ENCODE assay signal across 14 cellular contexts in the genomic region with DNA sequence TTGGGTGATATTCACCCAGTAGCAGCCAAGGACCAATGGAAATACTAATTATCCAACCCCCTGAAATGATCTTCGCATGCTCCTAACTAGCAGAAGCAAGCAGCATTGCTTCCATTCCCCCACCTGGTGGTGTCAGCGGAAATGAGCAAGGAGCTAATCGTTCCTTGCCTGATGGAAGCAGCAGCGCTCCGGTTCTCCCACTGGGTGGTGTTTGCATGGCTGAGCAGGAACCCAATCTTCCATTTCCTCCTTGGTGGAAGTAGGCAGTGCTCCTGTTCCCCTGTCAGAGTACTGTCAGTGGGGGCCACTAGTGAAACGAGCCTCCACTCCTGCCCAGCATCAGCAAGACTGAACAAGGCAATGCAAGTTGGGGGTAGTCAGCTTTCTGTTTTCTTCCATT.
DNase-seq lines count a peak whose midpoint lies in the region; ATAC-seq and TF ChIP-seq lines count a peak whose summit lies in the region.
"Had no signal": no experiment of that assay in that cellular context is flagged by ENCODE, and none has a peak within 500 bp of the region (broad histone marks: within the 10 kb centered on the region; RNA-seq: fewer than 3 reads in every experiment).

No MANE protein-coding gene starts in this region.

- H3K27ac Mint-ChIP-seq in MCF 10A (ENCODE audit: low read depth, unreplicated experiment): no peak overlapping the region
- no peak overlapping the region for H3K27ac Mint-ChIP-seq in type B pancreatic cell
- H3K27ac Mint-ChIP-seq: naive B cell; T-helper 2 cell treated with Interferon-gamma antibody and Interleukin-4, amounts not matched to agents 5 μg/mL and 100 μg/mL, for 36 hours had no signal

- H3K4me1 ChIP-seq in breast epithelium (no peaks in the 10 kb centered on the region), foreskin keratinocyte (no peaks in the 10 kb centered on the region)
- H3K4me1 ChIP-seq: BLaER1, heart left ventricle had no signal

- POLR2A ChIA-PET in MCF 10A (lab: Yijun Ruan, JAX): no interaction called here

- H3K27ac ChIP-seq in breast epithelium: no peak overlapping the region
- no peak overlapping the region for H3K27ac ChIP-seq in foreskin keratinocyte
- H3K27ac ChIP-seq: BLaER1, heart left ventricle had no signal

- H3K36me3 Mint-ChIP-seq in MCF 10A (ENCODE audit: insufficient read depth, unreplicated experiment) (no peaks in the 10 kb centered on the region), type B pancreatic cell (no peaks in the 10 kb centered on the region)
- H3K36me3 Mint-ChIP-seq: naive B cell had no signal

- H3K36me3 ChIP-seq in breast epithelium: no peaks in the 10 kb centered on the region
- H3K36me3 ChIP-seq: BLaER1, heart left ventricle had no signal

- H3K9me3 Mint-ChIP-seq in MCF 10A (ENCODE audit: unreplicated experiment): no peaks in the 10 kb centered on the region
- H3K9me3 Mint-ChIP-seq in type B pancreatic cell: no peaks in the 10 kb centered on the region

- BruUV-seq in MCF 10A (replicated peaks; lab: Mats Ljungman, UMichigan): no TSS peak

- H3K27me3 ChIP-seq in breast epithelium (no peaks in the 10 kb centered on the region), foreskin keratinocyte (no peaks in the 10 kb centered on the region)
- H3K27me3 ChIP-seq: BLaER1 had no signal

- ATAC-seq in foreskin keratinocyte: no peak
- ATAC-seq: heart left ventricle had no signal

- CTCF ChIA-PET in MCF 10A (lab: Yijun Ruan, JAX): interaction anchor here (0.6 to 1.2 kb wide), 8 partner anchors 9 to 1187 kb away, joined by 3 to 5 read pairs (median 3); no protein-coding TSS in a partner anchor

- intact Hi-C loops in MCF 10A (cut with micrococcal nuclease): loop anchor here (5.0 kb wide), 1 partner anchor 497 kb away; no protein-coding TSS in a partner anchor
- intact Hi-C loops in breast epithelium (cut with DNase I; ENCODE audit: low total_unique reads): no loop called here

- no peak overlapping the region for H3K4me3 ChIP-seq in breast epithelium
- H3K4me3 ChIP-seq: BLaER1, heart left ventricle had no signal

- peaks cover 4% of the 10 kb centered on the region for H3K27me3 Mint-ChIP-seq in MCF 10A (ENCODE audit: insufficient read depth, unreplicated experiment)
- H3K27me3 Mint-ChIP-seq in type B pancreatic cell: peaks cover 23% of the 10 kb centered on the region

- DNase-seq in MCF 10A (ENCODE audit: unreplicated experiment) (peak; percentile 34), breast epithelium (ENCODE audit: low spot score in 2 of 2) (no peak), NCI-H2171 (lab: John Stamatoyannopoulos, UW) (peak; percentile 24), foreskin keratinocyte (no peak), type B pancreatic cell (ENCODE audit: extremely low spot score, unreplicated experiment) (no peak), HuH-7.5 (ENCODE audit: low spot score) (no peak), amygdala (lab: John Stamatoyannopoulos, UW) (no peak), NOMO-1 treated with DMSO at 0.1 percent for 48 hours (lab: John Stamatoyannopoulos, UW; ENCODE audit: unreplicated experiment) (no peak)
- DNase-seq: effector CD4-positive, alpha-beta T cell; heart left ventricle; naive B cell; NCI-H510A treated with DMSO at 0.1 percent for 48 hours had no signal

- H3K9me3 ChIP-seq in breast epithelium: no peaks in the 10 kb centered on the region
- H3K9me3 ChIP-seq: BLaER1, heart left ventricle had no signal

- H3K4me3 Mint-ChIP-seq in MCF 10A (ENCODE audit: unreplicated experiment) (no peak overlapping the region), type B pancreatic cell (no peak overlapping the region)
- H3K4me3 Mint-ChIP-seq: naive B cell; T-helper 2 cell treated with Interferon-gamma antibody and Interleukin-4, amounts not matched to agents 5 μg/mL and 100 μg/mL, for 36 hours had no signal

- H3K4me1 Mint-ChIP-seq in MCF 10A (ENCODE audit: insufficient read depth, unreplicated experiment) (no peaks in the 10 kb centered on the region), type B pancreatic cell (ENCODE audit: unreplicated experiment) (no peaks in the 10 kb centered on the region)
- H3K4me1 Mint-ChIP-seq: naive B cell had no signal

- no peak for TF ChIP-seq POLR2A in breast epithelium (IDR thresholded peaks at IDR 0.05)

- no peak for TF ChIP-seq CTCF in MCF 10A (IDR thresholded peaks at IDR 0.05; ENCODE audit: unreplicated experiment)
- TF ChIP-seq CTCF in breast epithelium (IDR thresholded peaks at IDR 0.05): no peak
- peak; percentile 26 for TF ChIP-seq CTCF in foreskin keratinocyte (conservative IDR thresholded peaks at IDR 0.05)
- peak; percentile 62 for TF ChIP-seq CTCF in type B pancreatic cell (conservative IDR thresholded peaks at IDR 0.05)

Comparison
In these comparisons a context has a peak if more than half of its experiments do, and no peak if none do; other contexts are left out.
1. DNase-seq: peak in MCF 10A (single experiment) and NCI-H2171 (single experiment); none in breast epithelium (0 of 2), foreskin keratinocyte (0 of 2), type B pancreatic cell (single experiment), HuH-7.5 (single experiment), amygdala (0 of 56) and NOMO-1 treated with DMSO at 0.1 percent for 48 hours (single experiment).
2. CTCF ChIP-seq: peak in foreskin keratinocyte (single experiment) and type B pancreatic cell (single experiment); none in MCF 10A (single experiment) and breast epithelium (0 of 3).